ENCODE assay signal across 1 cellular context in the genomic region with DNA sequence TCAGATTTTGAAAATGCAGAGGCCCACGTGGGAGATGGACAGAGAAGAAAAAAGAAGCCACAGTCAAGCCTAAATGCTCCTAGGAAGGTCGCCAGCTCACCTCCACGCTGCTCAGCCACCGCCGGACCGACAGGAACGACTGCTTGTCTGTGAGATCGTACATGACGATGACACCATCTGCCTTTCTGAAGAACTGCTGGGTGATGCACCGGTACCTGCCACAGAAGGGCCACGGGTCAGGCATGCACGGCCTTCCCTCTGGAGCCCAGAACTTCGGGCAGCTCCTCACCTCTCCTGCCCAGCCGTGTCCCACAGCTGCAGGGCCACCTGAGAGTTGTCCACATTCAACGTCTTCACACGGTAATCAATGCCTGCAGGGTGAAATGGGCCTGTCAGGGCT.
TF ChIP-seq lines count a peak whose summit lies in the region.

No MANE protein-coding gene starts in this region.

TF ChIP-seq in H1, 55 proteins besides CTCF, POLR2A, EP300 and RAD21 (continued from another document):
- TF ChIP-seq, protein P1, sequence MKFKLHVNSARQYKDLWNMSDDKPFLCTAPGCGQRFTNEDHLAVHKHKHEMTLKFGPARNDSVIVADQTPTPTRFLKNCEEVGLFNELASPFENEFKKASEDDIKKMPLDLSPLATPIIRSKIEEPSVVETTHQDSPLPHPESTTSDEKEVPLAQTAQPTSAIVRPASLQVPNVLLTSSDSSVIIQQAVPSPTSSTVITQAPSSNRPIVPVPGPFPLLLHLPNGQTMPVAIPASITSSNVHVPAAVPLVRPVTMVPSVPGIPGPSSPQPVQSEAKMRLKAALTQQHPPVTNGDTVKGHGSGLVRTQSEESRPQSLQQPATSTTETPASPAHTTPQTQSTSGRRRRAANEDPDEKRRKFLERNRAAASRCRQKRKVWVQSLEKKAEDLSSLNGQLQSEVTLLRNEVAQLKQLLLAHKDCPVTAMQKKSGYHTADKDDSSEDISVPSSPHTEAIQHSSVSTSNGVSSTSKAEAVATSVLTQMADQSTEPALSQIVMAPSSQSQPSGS (IDR thresholded peaks at IDR 0.05; ENCODE audit: low read length): no peak
- TF ChIP-seq RNF2 (IDR thresholded peaks at IDR 0.05; ENCODE audit: borderline replicate concordance, low read depth, low read length, missing control alignments, poor library complexity, severe bottlenecking): no peak
